1 cellular context compared by ENCODE assay signal in the genomic region with DNA sequence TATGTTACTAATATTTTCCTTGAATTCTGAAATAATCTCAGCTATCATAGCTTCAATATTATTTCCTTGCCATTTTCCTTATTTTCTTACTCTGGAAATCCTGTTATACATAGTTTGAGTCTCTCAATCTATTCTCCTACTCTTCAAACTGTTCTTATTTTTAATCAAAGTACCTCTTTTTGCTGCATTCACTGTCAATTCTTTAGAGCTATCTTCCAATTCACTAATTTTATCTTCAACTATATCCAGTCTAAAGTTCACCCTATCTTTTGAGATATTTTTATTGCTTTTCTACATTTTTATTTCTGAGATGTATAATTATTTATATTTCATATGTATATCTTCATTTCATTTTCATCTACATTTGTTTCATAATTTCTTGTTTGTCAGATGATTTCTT.
TF ChIP-seq lines count a peak whose summit lies in the region.

No MANE protein-coding gene starts in this region.

TF ChIP-seq in HepG2, 621 proteins besides CTCF, POLR2A, EP300 and RAD21:
- no peak for TF ChIP-seq ZNF878 (CRISPR knock-in tag; IDR thresholded peaks at IDR 0.05)
- no peak for TF ChIP-seq HNF4A (CRISPR knock-in tag; IDR thresholded peaks at IDR 0.05)
- TF ChIP-seq ZNF792 (CRISPR knock-in tag; IDR thresholded peaks at IDR 0.05) = no peak
- TF ChIP-seq TSC22D2 (CRISPR knock-in tag; IDR thresholded peaks at IDR 0.05; ENCODE audit: borderline replicate concordance) = no peak
- no peak for TF ChIP-seq POGZ (CRISPR knock-in tag; IDR thresholded peaks at IDR 0.05)
- no peak for TF ChIP-seq ZNF577 (CRISPR knock-in tag; IDR thresholded peaks at IDR 0.05; ENCODE audit: borderline replicate concordance, low read depth)
- no peak for TF ChIP-seq NFE2 (CRISPR knock-in tag; IDR thresholded peaks at IDR 0.05)
- TF ChIP-seq NCOR1 (IDR thresholded peaks at IDR 0.05; ENCODE audit: borderline replicate concordance, low read length) = no peak
- no peak for TF ChIP-seq ZFP36L1 (CRISPR knock-in tag; IDR thresholded peaks at IDR 0.05)
